In genomic region chr17:76447931-76448652, GRCh38 we compare ENCODE assay signal across 13 cellular contexts. TPM values are rescaled to one million over a fixed set of nuclear protein-coding genes. Genes with fewer than 3 reads are reported as not detected.
DNase-seq lines count a peak whose midpoint lies in the region; ATAC-seq and TF ChIP-seq lines count a peak whose summit lies in the region.
"Had no signal": no experiment of that assay in that cellular context is flagged by ENCODE, and none has a peak within 500 bp of the region (broad histone marks: within the 10 kb centered on the region; RNA-seq: fewer than 3 reads in every experiment).

No MANE protein-coding gene starts in this region.

- no peak overlapping the region for H2AFZ ChIP-seq in GM23248

- H3K9me3 Mint-ChIP-seq in T-helper 2 cell treated with Interferon-gamma antibody and Interleukin-4, amounts not matched to agents 5 μg/mL and 100 μg/mL, for 36 hours, result no peaks in the 10 kb centered on the region
- no peaks in the 10 kb centered on the region for H3K9me3 Mint-ChIP-seq in nephron progenitor cell

- H3K4me3 ChIP-seq in GM23248, result no peak overlapping the region
- H3K4me3 ChIP-seq in brain microvascular endothelial cell (ENCODE audit: low read depth, low read length), result no peak overlapping the region
- no peak overlapping the region for H3K4me3 ChIP-seq in testis
- H3K4me3 ChIP-seq: stomach had no signal

- no peak for TF ChIP-seq POLR2A in testis (IDR thresholded peaks at IDR 0.05)

- H3K9ac ChIP-seq in GM23248, result no peak overlapping the region

- intact Hi-C loops in testis (cut with DNase I; ENCODE audit: low total_unique reads), result no loop called here

- no peaks in the 10 kb centered on the region for H3K9me3 ChIP-seq in GM23248 (ENCODE audit: low read depth)
- H3K9me3 ChIP-seq in testis, result no peaks in the 10 kb centered on the region
- H3K9me3 ChIP-seq: stomach had no signal

- peaks cover 93% of the 10 kb centered on the region for H3K79me2 ChIP-seq in GM23248 (ENCODE audit: insufficient read depth)

- H3F3A ChIP-seq in GM23248 (ENCODE audit: insufficient read depth), result peaks cover 52% of the 10 kb centered on the region

- DNase-seq in T-helper 2 cell treated with Interferon-gamma antibody and Interleukin-4, amounts not matched to agents 5 μg/mL and 100 μg/mL, for 36 hours (ENCODE audit: low spot score), result no peak
- no peak for DNase-seq in T-helper 2 cell
- DNase-seq in GM23248, result peak; percentile 53
- DNase-seq in brain microvascular endothelial cell, result peak; percentile 38
- DNase-seq in nephron progenitor cell, result no peak
- no peak for DNase-seq in COR-L47 (lab: John Stamatoyannopoulos, UW)
- no peak for DNase-seq in testis
- DNase-seq: GDM1, stomach had no signal

- ATAC-seq in GM19035 (IDR thresholded peaks at IDR 0.05; ENCODE audit: unreplicated experiment), result no peak

- no peak overlapping the region for H3K4me3 Mint-ChIP-seq in T-helper 2 cell treated with Interferon-gamma antibody and Interleukin-4, amounts not matched to agents 5 μg/mL and 100 μg/mL, for 36 hours
- H3K4me3 Mint-ChIP-seq in nephron progenitor cell, result no peak overlapping the region

- H3K27me3 ChIP-seq in GM23248 (replicated peaks; ENCODE audit: insufficient read depth), result no peaks in the 10 kb centered on the region
- no peaks in the 10 kb centered on the region for H3K27me3 ChIP-seq in brain microvascular endothelial cell (replicated peaks)
- no peaks in the 10 kb centered on the region for H3K27me3 ChIP-seq in testis
- H3K27me3 ChIP-seq: stomach had no signal

- 82% methylated on average over 7 of the region's 7 CpGs for WGBS in GM23248 (ENCODE audit: low coverage in 1 of 2, low lambda C conversion rate in 2 of 2, missing lambda C conversion rate in 2 of 2), 2 experiments
- WGBS in testis, 2 donors, result 73 to 76% methylated on average over 7 of the region's 7 CpGs

- peaks cover 6% of the 10 kb centered on the region for H3K36me3 Mint-ChIP-seq in T-helper 2 cell treated with Interferon-gamma antibody and Interleukin-4, amounts not matched to agents 5 μg/mL and 100 μg/mL, for 36 hours (ENCODE audit: low read depth)
- peaks cover 8% of the 10 kb centered on the region for H3K36me3 Mint-ChIP-seq in nephron progenitor cell (ENCODE audit: low read depth)

- no peaks in the 10 kb centered on the region for H3K9me2 ChIP-seq in GM23248 (ENCODE audit: insufficient read depth)

- no peak overlapping the region for H3K4me2 ChIP-seq in GM23248 (ENCODE audit: unreplicated experiment)

- H3K36me3 ChIP-seq in GM23248 (ENCODE audit: low read depth), result no peaks in the 10 kb centered on the region
- H3K36me3 ChIP-seq in brain microvascular endothelial cell (replicated peaks), result no peaks in the 10 kb centered on the region
- H3K36me3 ChIP-seq in testis (ENCODE audit: low read depth, missing control alignments), result no peaks in the 10 kb centered on the region
- H3K36me3 ChIP-seq: stomach had no signal

- H3K4me1 ChIP-seq in GM23248 (ENCODE audit: insufficient read depth), result peaks cover 54% of the 10 kb centered on the region
- no peaks in the 10 kb centered on the region for H3K4me1 ChIP-seq in testis

- H4K20me1 ChIP-seq in GM23248 (ENCODE audit: insufficient read depth), result peaks cover 33% of the 10 kb centered on the region; the same call in 1 of the 2 replicates

- no peaks in the 10 kb centered on the region for H3K27me3 Mint-ChIP-seq in T-helper 2 cell treated with Interferon-gamma antibody and Interleukin-4, amounts not matched to agents 5 μg/mL and 100 μg/mL, for 36 hours (ENCODE audit: low read depth)
- no peaks in the 10 kb centered on the region for H3K27me3 Mint-ChIP-seq in nephron progenitor cell (ENCODE audit: low read depth, poor library complexity)

- peaks cover 67% of the 10 kb centered on the region for H3K4me1 Mint-ChIP-seq in T-helper 2 cell treated with Interferon-gamma antibody and Interleukin-4, amounts not matched to agents 5 μg/mL and 100 μg/mL, for 36 hours (ENCODE audit: low read depth)
- H3K4me1 Mint-ChIP-seq in nephron progenitor cell, result peaks cover 79% of the 10 kb centered on the region

- H3K27ac ChIP-seq in GM23248 (no peak overlapping the region), brain microvascular endothelial cell (no peak overlapping the region), testis (no peak overlapping the region)

- in situ Hi-C loops in GM23248 (cut with MboI) (no loop called here), brain microvascular endothelial cell (cut with HindIII; ENCODE audit: low pct_ligation_motif_present, low sequenced_read_pairs) (no loop called here)

- TF ChIP-seq CTCF in brain microvascular endothelial cell (IDR thresholded peaks at IDR 0.05; ENCODE audit: low read depth, low read length, missing control alignments), result no peak
- no peak for TF ChIP-seq CTCF in nephron progenitor cell (IDR thresholded peaks at IDR 0.05)
- no peak for TF ChIP-seq CTCF in testis (IDR thresholded peaks at IDR 0.05)

- H3K27ac Mint-ChIP-seq in T-helper 2 cell treated with Interferon-gamma antibody and Interleukin-4, amounts not matched to agents 5 μg/mL and 100 μg/mL, for 36 hours, result peak overlapping the region; percentile 6
- H3K27ac Mint-ChIP-seq in nephron progenitor cell, result peak overlapping the region; percentile 43

RNA-seq across cellular contexts. Expression of gene UBE2O, which starts 4.9 kb away (rescaled TPM):
- total RNA-seq in GM23248 (2014; rRNA removed; shearing (Covaris generic)), result 17.2 TPM in 2 replicates
- 7.1 and 7.2 TPM in 2 replicates for polyA plus RNA-seq in GM23248 (2016; fragmentation: Nextera tagmentation; extraction: Ambion mirVana)
- 10 to 100 TPM; 56.6 to 58.0 TPM for total RNA-seq in testis
- 40.6 TPM for polyA plus RNA-seq in testis (ENCODE audit: insufficient read depth, low read depth, low replicate concordance)

RNA-seq across cellular contexts. Expression of gene AANAT, which starts 19.3 kb away (rescaled TPM):
- not detected in 2 replicates for total RNA-seq in GM23248 (2014; rRNA removed; shearing (Covaris generic))
- polyA plus RNA-seq in GM23248 (2016; fragmentation: Nextera tagmentation; extraction: Ambion mirVana) (0.72 TPM in 1 of 2 replicates, not detected in the other), testis (ENCODE audit: insufficient read depth, low read depth, low replicate concordance) (4.4 TPM)
- 1 to 10 TPM; 2.0 to 4.3 TPM for total RNA-seq in testis
- total RNA-seq: endothelial cell of umbilical vein, H4, SK-MEL-5, stomach had no signal
- polyA plus RNA-seq: endothelial cell of umbilical vein had no signal

RNA-seq across cellular contexts. Expression of gene RHBDF2, which starts 53.1 kb away (rescaled TPM):
- total RNA-seq in GM23248 (2014; rRNA removed; shearing (Covaris generic)), result 8.9 and 10.0 TPM in 2 replicates
- 12.7 and 12.9 TPM in 2 replicates for polyA plus RNA-seq in GM23248 (2016; fragmentation: Nextera tagmentation; extraction: Ambion mirVana)
- 10 to 100 TPM; 26.3 to 30.2 TPM for total RNA-seq in testis
- polyA plus RNA-seq in testis (ENCODE audit: insufficient read depth, low read depth, low replicate concordance), result 9.7 TPM

Comparison
In these comparisons a context has a peak if more than half of its experiments do, and no peak if none do; other contexts are left out.
1. DNase-seq: peak in GM23248 (single experiment) and brain microvascular endothelial cell (single experiment); none in T-helper 2 cell treated with Interferon-gamma antibody and Interleukin-4, amounts not matched to agents 5 μg/mL and 100 μg/mL, for 36 hours (single experiment), T-helper 2 cell (0 of 5), nephron progenitor cell (single experiment), COR-L47 (single experiment) and testis (single experiment).